ENCODE assay signal across 1 cellular context in the genomic region with DNA sequence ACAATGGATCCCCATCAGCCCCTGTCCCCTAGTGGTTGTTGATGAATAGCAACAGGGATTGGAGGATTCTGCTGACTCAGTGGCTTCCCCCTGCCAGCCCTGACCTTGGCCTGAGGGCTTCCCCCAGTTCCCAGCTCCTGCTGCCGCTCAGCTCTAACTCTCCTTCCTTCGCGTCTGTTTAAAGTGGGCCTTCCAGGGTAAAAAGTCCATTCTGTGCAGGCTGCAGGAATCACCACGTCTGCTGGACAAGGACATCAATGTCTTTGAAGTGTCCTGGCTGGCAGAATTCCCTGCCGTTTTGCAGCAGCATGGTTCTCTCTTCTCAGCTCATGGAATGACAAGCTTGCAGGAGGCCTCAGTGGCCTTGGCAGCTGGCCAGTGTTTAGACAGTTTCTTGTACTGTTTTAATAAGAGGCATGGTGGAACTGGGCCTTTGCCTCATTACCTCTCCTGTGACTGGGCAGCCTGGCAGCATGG.
TF ChIP-seq lines count a peak whose summit lies in the region.

No MANE protein-coding gene starts in this region.

TF ChIP-seq in HepG2, 621 proteins besides CTCF, POLR2A, EP300 and RAD21 (continued from another document and continues in another):
- TF ChIP-seq, protein P1, sequence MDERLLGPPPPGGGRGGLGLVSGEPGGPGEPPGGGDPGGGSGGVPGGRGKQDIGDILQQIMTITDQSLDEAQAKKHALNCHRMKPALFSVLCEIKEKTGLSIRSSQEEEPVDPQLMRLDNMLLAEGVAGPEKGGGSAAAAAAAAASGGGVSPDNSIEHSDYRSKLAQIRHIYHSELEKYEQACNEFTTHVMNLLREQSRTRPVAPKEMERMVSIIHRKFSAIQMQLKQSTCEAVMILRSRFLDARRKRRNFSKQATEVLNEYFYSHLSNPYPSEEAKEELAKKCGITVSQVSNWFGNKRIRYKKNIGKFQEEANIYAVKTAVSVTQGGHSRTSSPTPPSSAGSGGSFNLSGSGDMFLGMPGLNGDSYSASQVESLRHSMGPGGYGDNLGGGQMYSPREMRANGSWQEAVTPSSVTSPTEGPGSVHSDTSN (CRISPR knock-in tag; IDR thresholded peaks at IDR 0.05), result no peak
- TF ChIP-seq, protein P2, sequence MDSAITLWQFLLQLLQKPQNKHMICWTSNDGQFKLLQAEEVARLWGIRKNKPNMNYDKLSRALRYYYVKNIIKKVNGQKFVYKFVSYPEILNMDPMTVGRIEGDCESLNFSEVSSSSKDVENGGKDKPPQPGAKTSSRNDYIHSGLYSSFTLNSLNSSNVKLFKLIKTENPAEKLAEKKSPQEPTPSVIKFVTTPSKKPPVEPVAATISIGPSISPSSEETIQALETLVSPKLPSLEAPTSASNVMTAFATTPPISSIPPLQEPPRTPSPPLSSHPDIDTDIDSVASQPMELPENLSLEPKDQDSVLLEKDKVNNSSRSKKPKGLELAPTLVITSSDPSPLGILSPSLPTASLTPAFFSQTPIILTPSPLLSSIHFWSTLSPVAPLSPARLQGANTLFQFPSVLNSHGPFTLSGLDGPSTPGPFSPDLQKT (CRISPR knock-in tag; IDR thresholded peaks at IDR 0.05; ENCODE audit: borderline replicate concordance), result no peak
- 0 out of 2 replicates have a peak, but pooled peaks have one; percentile 23 for TF ChIP-seq ADNP (CRISPR knock-in tag; IDR thresholded peaks at IDR 0.05)
- TF ChIP-seq SP5 (CRISPR knock-in tag; IDR thresholded peaks at IDR 0.05; ENCODE audit: borderline replicate concordance, low read depth), result 0 out of 2 replicates have a peak, but pooled peaks have one; percentile 30
- no peak for TF ChIP-seq ZBTB38 (CRISPR knock-in tag; IDR thresholded peaks at IDR 0.05)
- peak; percentile 80 for TF ChIP-seq ZMYM4 (CRISPR knock-in tag; IDR thresholded peaks at IDR 0.05)
- TF ChIP-seq SOX13 (IDR thresholded peaks at IDR 0.05), result no peak
- peak in 1 of 2 experiments; percentile 77; a peak in 2 of 4 replicates for TF ChIP-seq SOX13 (CRISPR knock-in tag; conservative IDR thresholded peaks at IDR 0.05 in 1 of 2, IDR thresholded peaks at IDR 0.05 in 1 of 2)
- TF ChIP-seq ZNF337 (CRISPR knock-in tag; IDR thresholded peaks at IDR 0.05; ENCODE audit: borderline replicate concordance, low read depth), result no peak
- TF ChIP-seq TBP (CRISPR knock-in tag; IDR thresholded peaks at IDR 0.05), result no peak
- TF ChIP-seq SSRP1 (CRISPR knock-in tag; IDR thresholded peaks at IDR 0.05), result no peak
- TF ChIP-seq GFI1 (CRISPR knock-in tag; IDR thresholded peaks at IDR 0.05; ENCODE audit: borderline replicate concordance), result peak; percentile 80
- no peak for TF ChIP-seq ZNF484 (CRISPR knock-in tag; IDR thresholded peaks at IDR 0.05; ENCODE audit: borderline replicate concordance, low read depth)
- TF ChIP-seq ZNF468 (CRISPR knock-in tag; IDR thresholded peaks at IDR 0.05), result no peak
- no peak for TF ChIP-seq JUNB (CRISPR knock-in tag; IDR thresholded peaks at IDR 0.05; ENCODE audit: borderline replicate concordance)
- TF ChIP-seq CREM (IDR thresholded peaks at IDR 0.05), result peak; percentile 61; the same call in 1 of the 2 replicates
- no peak for TF ChIP-seq CREM (CRISPR knock-in tag; IDR thresholded peaks at IDR 0.05)
- no peak for TF ChIP-seq ZNF782 (CRISPR knock-in tag; IDR thresholded peaks at IDR 0.05; ENCODE audit: borderline replicate concordance)
- peak; percentile 78; the same call in 1 of the 2 replicates for TF ChIP-seq ZMYM3 (CRISPR knock-in tag; IDR thresholded peaks at IDR 0.05)
- TF ChIP-seq, protein P3, sequence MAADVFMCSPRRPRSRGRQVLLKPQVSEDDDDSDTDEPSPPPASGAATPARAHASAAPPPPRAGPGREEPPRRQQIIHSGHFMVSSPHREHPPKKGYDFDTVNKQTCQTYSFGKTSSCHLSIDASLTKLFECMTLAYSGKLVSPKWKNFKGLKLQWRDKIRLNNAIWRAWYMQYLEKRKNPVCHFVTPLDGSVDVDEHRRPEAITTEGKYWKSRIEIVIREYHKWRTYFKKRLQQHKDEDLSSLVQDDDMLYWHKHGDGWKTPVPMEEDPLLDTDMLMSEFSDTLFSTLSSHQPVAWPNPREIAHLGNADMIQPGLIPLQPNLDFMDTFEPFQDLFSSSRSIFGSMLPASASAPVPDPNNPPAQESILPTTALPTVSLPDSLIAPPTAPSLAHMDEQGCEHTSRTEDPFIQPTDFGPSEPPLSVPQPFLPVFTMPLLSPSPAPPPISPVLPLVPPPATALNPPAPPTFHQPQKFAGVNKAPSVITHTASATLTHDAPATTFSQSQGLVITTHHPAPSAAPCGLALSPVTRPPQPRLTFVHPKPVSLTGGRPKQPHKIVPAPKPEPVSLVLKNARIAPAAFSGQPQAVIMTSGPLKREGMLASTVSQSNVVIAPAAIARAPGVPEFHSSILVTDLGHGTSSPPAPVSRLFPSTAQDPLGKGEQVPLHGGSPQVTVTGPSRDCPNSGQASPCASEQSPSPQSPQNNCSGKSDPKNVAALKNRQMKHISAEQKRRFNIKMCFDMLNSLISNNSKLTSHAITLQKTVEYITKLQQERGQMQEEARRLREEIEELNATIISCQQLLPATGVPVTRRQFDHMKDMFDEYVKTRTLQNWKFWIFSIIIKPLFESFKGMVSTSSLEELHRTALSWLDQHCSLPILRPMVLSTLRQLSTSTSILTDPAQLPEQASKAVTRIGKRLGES (CRISPR knock-in tag; IDR thresholded peaks at IDR 0.05; ENCODE audit: borderline replicate concordance), result no peak
- peak; percentile 44; the same call in 1 of the 2 replicates for TF ChIP-seq NFE2L2 (IDR thresholded peaks at IDR 0.05; ENCODE audit: low read length)
- TF ChIP-seq TCF7L2 (IDR thresholded peaks at IDR 0.05; ENCODE audit: low read depth, low read length), result no peak
- TF ChIP-seq HOXA9 (CRISPR knock-in tag; IDR thresholded peaks at IDR 0.05; ENCODE audit: borderline replicate concordance), result no peak
- TF ChIP-seq ESRRA (CRISPR knock-in tag; IDR thresholded peaks at IDR 0.05; ENCODE audit: low read depth), result peak; percentile 76
- TF ChIP-seq DNMT3B (CRISPR knock-in tag; conservative IDR thresholded peaks at IDR 0.05), result no peak
- no peak; the same call in 1 of the 2 replicates for TF ChIP-seq ZNF12 (CRISPR knock-in tag; IDR thresholded peaks at IDR 0.05)
- TF ChIP-seq SNAI1 (CRISPR knock-in tag; IDR thresholded peaks at IDR 0.05; ENCODE audit: borderline replicate concordance), result no peak
- no peak for TF ChIP-seq PLRG1 (conservative IDR thresholded peaks at IDR 0.05)
- no peak for TF ChIP-seq PHF5A (CRISPR knock-in tag; IDR thresholded peaks at IDR 0.05; ENCODE audit: low read depth, unreplicated experiment)
- TF ChIP-seq ZNF772 (CRISPR knock-in tag; IDR thresholded peaks at IDR 0.05), result no peak
- TF ChIP-seq ERF (CRISPR knock-in tag; IDR thresholded peaks at IDR 0.05), result peak; percentile 62; the same call in 1 of the 2 replicates
- TF ChIP-seq ZNF883 (CRISPR knock-in tag; IDR thresholded peaks at IDR 0.05; ENCODE audit: not compliant biosample characterization), result no peak
- TF ChIP-seq, protein P4, sequence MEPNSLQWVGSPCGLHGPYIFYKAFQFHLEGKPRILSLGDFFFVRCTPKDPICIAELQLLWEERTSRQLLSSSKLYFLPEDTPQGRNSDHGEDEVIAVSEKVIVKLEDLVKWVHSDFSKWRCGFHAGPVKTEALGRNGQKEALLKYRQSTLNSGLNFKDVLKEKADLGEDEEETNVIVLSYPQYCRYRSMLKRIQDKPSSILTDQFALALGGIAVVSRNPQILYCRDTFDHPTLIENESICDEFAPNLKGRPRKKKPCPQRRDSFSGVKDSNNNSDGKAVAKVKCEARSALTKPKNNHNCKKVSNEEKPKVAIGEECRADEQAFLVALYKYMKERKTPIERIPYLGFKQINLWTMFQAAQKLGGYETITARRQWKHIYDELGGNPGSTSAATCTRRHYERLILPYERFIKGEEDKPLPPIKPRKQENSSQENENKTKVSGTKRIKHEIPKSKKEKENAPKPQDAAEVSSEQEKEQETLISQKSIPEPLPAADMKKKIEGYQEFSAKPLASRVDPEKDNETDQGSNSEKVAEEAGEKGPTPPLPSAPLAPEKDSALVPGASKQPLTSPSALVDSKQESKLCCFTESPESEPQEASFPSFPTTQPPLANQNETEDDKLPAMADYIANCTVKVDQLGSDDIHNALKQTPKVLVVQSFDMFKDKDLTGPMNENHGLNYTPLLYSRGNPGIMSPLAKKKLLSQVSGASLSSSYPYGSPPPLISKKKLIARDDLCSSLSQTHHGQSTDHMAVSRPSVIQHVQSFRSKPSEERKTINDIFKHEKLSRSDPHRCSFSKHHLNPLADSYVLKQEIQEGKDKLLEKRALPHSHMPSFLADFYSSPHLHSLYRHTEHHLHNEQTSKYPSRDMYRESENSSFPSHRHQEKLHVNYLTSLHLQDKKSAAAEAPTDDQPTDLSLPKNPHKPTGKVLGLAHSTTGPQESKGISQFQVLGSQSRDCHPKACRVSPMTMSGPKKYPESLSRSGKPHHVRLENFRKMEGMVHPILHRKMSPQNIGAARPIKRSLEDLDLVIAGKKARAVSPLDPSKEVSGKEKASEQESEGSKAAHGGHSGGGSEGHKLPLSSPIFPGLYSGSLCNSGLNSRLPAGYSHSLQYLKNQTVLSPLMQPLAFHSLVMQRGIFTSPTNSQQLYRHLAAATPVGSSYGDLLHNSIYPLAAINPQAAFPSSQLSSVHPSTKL (CRISPR knock-in tag; IDR thresholded peaks at IDR 0.05), result peak; percentile 96
- no peak for TF ChIP-seq ZNF552 (CRISPR knock-in tag; IDR thresholded peaks at IDR 0.05; ENCODE audit: borderline replicate concordance)
- TF ChIP-seq MXI1 (IDR thresholded peaks at IDR 0.05; ENCODE audit: borderline replicate concordance, low read depth, low read length), result 0 out of 3 replicates have a peak, but pooled peaks have one; percentile 51
- TF ChIP-seq ZFP36L2 (CRISPR knock-in tag; IDR thresholded peaks at IDR 0.05), result no peak
- TF ChIP-seq ETV5 (CRISPR knock-in tag; IDR thresholded peaks at IDR 0.05; ENCODE audit: borderline replicate concordance), result peak; percentile 52
- TF ChIP-seq FOSL1 (CRISPR knock-in tag; IDR thresholded peaks at IDR 0.05; ENCODE audit: borderline replicate concordance), result no peak
- TF ChIP-seq, protein P5, sequence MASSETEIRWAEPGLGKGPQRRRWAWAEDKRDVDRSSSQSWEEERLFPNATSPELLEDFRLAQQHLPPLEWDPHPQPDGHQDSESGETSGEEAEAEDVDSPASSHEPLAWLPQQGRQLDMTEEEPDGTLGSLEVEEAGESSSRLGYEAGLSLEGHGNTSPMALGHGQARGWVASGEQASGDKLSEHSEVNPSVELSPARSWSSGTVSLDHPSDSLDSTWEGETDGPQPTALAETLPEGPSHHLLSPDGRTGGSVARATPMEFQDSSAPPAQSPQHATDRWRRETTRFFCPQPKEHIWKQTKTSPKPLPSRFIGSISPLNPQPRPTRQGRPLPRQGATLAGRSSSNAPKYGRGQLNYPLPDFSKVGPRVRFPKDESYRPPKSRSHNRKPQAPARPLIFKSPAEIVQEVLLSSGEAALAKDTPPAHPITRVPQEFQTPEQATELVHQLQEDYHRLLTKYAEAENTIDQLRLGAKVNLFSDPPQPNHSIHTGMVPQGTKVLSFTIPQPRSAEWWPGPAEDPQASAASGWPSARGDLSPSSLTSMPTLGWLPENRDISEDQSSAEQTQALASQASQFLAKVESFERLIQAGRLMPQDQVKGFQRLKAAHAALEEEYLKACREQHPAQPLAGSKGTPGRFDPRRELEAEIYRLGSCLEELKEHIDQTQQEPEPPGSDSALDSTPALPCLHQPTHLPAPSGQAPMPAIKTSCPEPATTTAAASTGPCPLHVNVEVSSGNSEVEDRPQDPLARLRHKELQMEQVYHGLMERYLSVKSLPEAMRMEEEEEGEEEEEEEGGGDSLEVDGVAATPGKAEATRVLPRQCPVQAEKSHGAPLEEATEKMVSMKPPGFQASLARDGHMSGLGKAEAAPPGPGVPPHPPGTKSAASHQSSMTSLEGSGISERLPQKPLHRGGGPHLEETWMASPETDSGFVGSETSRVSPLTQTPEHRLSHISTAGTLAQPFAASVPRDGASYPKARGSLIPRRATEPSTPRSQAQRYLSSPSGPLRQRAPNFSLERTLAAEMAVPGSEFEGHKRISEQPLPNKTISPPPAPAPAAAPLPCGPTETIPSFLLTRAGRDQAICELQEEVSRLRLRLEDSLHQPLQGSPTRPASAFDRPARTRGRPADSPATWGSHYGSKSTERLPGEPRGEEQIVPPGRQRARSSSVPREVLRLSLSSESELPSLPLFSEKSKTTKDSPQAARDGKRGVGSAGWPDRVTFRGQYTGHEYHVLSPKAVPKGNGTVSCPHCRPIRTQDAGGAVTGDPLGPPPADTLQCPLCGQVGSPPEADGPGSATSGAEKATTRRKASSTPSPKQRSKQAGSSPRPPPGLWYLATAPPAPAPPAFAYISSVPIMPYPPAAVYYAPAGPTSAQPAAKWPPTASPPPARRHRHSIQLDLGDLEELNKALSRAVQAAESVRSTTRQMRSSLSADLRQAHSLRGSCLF (CRISPR knock-in tag; IDR thresholded peaks at IDR 0.05; ENCODE audit: borderline replicate concordance), result no peak
- TF ChIP-seq TARDBP (CRISPR knock-in tag; IDR thresholded peaks at IDR 0.05), result peak; percentile 56; the same call in 1 of the 2 replicates
- peak; percentile 85; the same call in 1 of the 2 replicates for TF ChIP-seq HMG20A (CRISPR knock-in tag; IDR thresholded peaks at IDR 0.05; ENCODE audit: borderline replicate concordance)
- peak; percentile 87 for TF ChIP-seq RXRB (CRISPR knock-in tag; IDR thresholded peaks at IDR 0.05; ENCODE audit: borderline replicate concordance)
- no peak for TF ChIP-seq ZNF792 (CRISPR knock-in tag; IDR thresholded peaks at IDR 0.05)
- TF ChIP-seq KAT2B (IDR thresholded peaks at IDR 0.05; ENCODE audit: borderline replicate concordance, low read depth, low read length), result no peak
- no peak for TF ChIP-seq CAMTA2 (CRISPR knock-in tag; IDR thresholded peaks at IDR 0.05; ENCODE audit: borderline replicate concordance)
- TF ChIP-seq SATB2 (CRISPR knock-in tag; IDR thresholded peaks at IDR 0.05), result no peak
- TF ChIP-seq, protein P6, sequence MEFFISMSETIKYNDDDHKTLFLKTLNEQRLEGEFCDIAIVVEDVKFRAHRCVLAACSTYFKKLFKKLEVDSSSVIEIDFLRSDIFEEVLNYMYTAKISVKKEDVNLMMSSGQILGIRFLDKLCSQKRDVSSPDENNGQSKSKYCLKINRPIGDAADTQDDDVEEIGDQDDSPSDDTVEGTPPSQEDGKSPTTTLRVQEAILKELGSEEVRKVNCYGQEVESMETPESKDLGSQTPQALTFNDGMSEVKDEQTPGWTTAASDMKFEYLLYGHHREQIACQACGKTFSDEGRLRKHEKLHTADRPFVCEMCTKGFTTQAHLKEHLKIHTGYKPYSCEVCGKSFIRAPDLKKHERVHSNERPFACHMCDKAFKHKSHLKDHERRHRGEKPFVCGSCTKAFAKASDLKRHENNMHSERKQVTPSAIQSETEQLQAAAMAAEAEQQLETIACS (CRISPR knock-in tag; IDR thresholded peaks at IDR 0.05), result no peak
- no peak for TF ChIP-seq PAF1 (CRISPR knock-in tag; IDR thresholded peaks at IDR 0.05)
- TF ChIP-seq NR1H2 (CRISPR knock-in tag; IDR thresholded peaks at IDR 0.05; ENCODE audit: borderline replicate concordance, low read depth), result no peak
- TF ChIP-seq, protein P7, sequence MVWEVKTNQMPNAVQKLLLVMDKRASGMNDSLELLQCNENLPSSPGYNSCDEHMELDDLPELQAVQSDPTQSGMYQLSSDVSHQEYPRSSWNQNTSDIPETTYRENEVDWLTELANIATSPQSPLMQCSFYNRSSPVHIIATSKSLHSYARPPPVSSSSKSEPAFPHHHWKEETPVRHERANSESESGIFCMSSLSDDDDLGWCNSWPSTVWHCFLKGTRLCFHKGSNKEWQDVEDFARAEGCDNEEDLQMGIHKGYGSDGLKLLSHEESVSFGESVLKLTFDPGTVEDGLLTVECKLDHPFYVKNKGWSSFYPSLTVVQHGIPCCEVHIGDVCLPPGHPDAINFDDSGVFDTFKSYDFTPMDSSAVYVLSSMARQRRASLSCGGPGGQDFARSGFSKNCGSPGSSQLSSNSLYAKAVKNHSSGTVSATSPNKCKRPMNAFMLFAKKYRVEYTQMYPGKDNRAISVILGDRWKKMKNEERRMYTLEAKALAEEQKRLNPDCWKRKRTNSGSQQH (CRISPR knock-in tag; IDR thresholded peaks at IDR 0.05; ENCODE audit: low read depth), result no peak
- TF ChIP-seq CBX1 (IDR thresholded peaks at IDR 0.05; ENCODE audit: low read depth), result peak; percentile 28
- peak; percentile 79 for TF ChIP-seq ISL2 (CRISPR knock-in tag; IDR thresholded peaks at IDR 0.05)
